30 cellular contexts compared by ENCODE assay signal in the genomic region with DNA sequence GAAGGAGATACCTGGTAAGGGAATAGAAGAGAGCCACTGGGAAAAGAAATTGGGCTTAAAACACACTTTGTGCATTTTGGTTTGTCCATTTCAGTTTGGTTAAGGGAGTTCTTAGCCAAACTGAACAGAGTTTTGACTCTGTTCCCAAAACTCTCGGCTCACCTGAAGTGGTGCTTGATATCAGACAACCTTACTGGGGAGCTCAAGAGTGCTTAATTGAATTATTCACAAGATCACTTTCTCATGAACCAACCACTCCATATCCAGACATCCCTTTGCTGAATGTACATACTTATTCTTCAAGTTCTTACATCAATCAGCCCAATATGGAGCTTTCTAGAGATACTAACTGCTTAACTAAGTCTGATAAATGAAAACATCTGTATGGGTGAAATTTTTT.
"Had no signal": no experiment of that assay in that cellular context is flagged by ENCODE, and none has a peak within 500 bp of the region (broad histone marks: within the 10 kb centered on the region; RNA-seq: fewer than 3 reads in every experiment).

No MANE protein-coding gene starts in this region.

- H2AFZ ChIP-seq: hepatocyte, neural progenitor cell, parathyroid adenoma had no signal

- H3K9me3 Mint-ChIP-seq: mesothelial cell of epicardium; nephron progenitor cell; neural progenitor cell; stimulated activated effector memory CD8-positive, alpha-beta T cell treated with anti-CD3 and anti-CD28 coated beads, Interleukin-12 subunit alpha, Interleukin-12 subunit beta, amount 100 ng/mL, for 72 hours; stimulated activated naive CD8-positive, alpha-beta T cell treated with anti-CD3 and anti-CD28 coated beads, Interleukin-15, Interleukin-2, amounts not matched to agents 100 ng/mL and 50 ng/mL, for 24 hours; type B pancreatic cell had no signal

- H3K27me3 ChIP-seq: heart right ventricle, hepatocyte, neural progenitor cell, neutrophil, suprapubic skin, tibial nerve, vagina had no signal

- H3K9me3 ChIP-seq: heart right ventricle, neutrophil, suprapubic skin, thoracic aorta, vagina had no signal

- H3K4me3 Mint-ChIP-seq: mesothelial cell of epicardium; naive B cell; natural killer cell; nephron progenitor cell; neural progenitor cell; stimulated activated effector memory CD8-positive, alpha-beta T cell treated with anti-CD3 and anti-CD28 coated beads, Interleukin-12 subunit alpha, Interleukin-12 subunit beta, amount 100 ng/mL, for 72 hours; stimulated activated naive CD8-positive, alpha-beta T cell treated with anti-CD3 and anti-CD28 coated beads, Interleukin-15, Interleukin-2, amounts not matched to agents 100 ng/mL and 50 ng/mL, for 24 hours; type B pancreatic cell had no signal

- H3K79me2 ChIP-seq: hepatocyte, parathyroid adenoma had no signal

- H3K9ac ChIP-seq: neural progenitor cell, parathyroid adenoma had no signal

- H3K27me3 Mint-ChIP-seq: naive B cell, type B pancreatic cell had no signal

- H3K36me3 Mint-ChIP-seq: mesothelial cell of epicardium; naive B cell; natural killer cell; neural progenitor cell; stimulated activated effector memory CD8-positive, alpha-beta T cell treated with anti-CD3 and anti-CD28 coated beads, Interleukin-12 subunit alpha, Interleukin-12 subunit beta, amount 100 ng/mL, for 72 hours; type B pancreatic cell had no signal

- H3K4me1 Mint-ChIP-seq: naive B cell; natural killer cell; nephron progenitor cell; stimulated activated effector memory CD8-positive, alpha-beta T cell treated with anti-CD3 and anti-CD28 coated beads, Interleukin-12 subunit alpha, Interleukin-12 subunit beta, amount 100 ng/mL, for 72 hours had no signal

- H3K36me3 ChIP-seq: heart right ventricle, neural progenitor cell, neutrophil, suprapubic skin, thoracic aorta, tibial nerve, vagina had no signal

- H3K4me2 ChIP-seq: hepatocyte, neural progenitor cell had no signal

- H3K4me3 ChIP-seq: heart right ventricle, hepatocyte, lung, neural progenitor cell, skin epidermis, suprapubic skin, thoracic aorta, tibial nerve, vagina had no signal

- DNase-seq: heart right ventricle; islet precursor cell; mesendoderm; naive B cell; natural killer cell; nephron progenitor cell; occipital lobe; retina; right cardiac atrium; stimulated activated CD4-positive, alpha-beta T cell treated with anti-CD3 and anti-CD28 coated beads, Interleukin-12 subunit alpha, Interleukin-12 subunit beta, amount 100 ng/mL, for 4 hours; stimulated activated CD4-positive, alpha-beta T cell treated with anti-CD3 and anti-CD28 coated beads, Interleukin-15, amount 100 ng/mL, for 24 hours; stimulated activated CD4-positive, alpha-beta T cell treated with anti-CD3 and anti-CD28 coated beads, Interleukin-2, amount 100 ng/mL, for 24 hours; stimulated activated CD4-positive, alpha-beta T cell treated with anti-CD3 and anti-CD28 coated beads, Interleukin-4, amount 100 ng/mL, for 24 hours; stimulated activated naive CD4-positive, alpha-beta T cell had no signal

- ATAC-seq: heart right ventricle; left lobe of liver; natural killer cell; right cardiac atrium; sciatic nerve; stimulated activated effector memory CD8-positive, alpha-beta T cell treated with anti-CD3 and anti-CD28 coated beads, Interleukin-12 subunit alpha, Interleukin-12 subunit beta, amount 100 ng/mL, for 72 hours had no signal

- H3K4me1 ChIP-seq: heart right ventricle, parathyroid adenoma, suprapubic skin, tibial nerve, vagina had no signal

- H3K27ac Mint-ChIP-seq: mesothelial cell of epicardium; naive B cell; natural killer cell; nephron progenitor cell; neural progenitor cell; stimulated activated effector memory CD8-positive, alpha-beta T cell treated with anti-CD3 and anti-CD28 coated beads, Interleukin-12 subunit alpha, Interleukin-12 subunit beta, amount 100 ng/mL, for 72 hours; stimulated activated naive CD8-positive, alpha-beta T cell treated with anti-CD3 and anti-CD28 coated beads, Interleukin-15, Interleukin-2, amounts not matched to agents 100 ng/mL and 50 ng/mL, for 24 hours; type B pancreatic cell had no signal

- H3K27ac ChIP-seq: heart right ventricle, hepatocyte, neural progenitor cell, neutrophil, parathyroid adenoma, skin epidermis, suprapubic skin, thoracic aorta, tibial nerve, vagina had no signal
